8 cellular contexts compared by ENCODE assay signal in genomic region chr16:31869511-31870201, GRCh38. TPM values are rescaled to one million over a fixed set of nuclear protein-coding genes. Genes with fewer than 3 reads are reported as not detected.
DNase-seq lines count a peak whose midpoint lies in the region; ATAC-seq and TF ChIP-seq lines count a peak whose summit lies in the region.

No MANE protein-coding gene starts in this region.

- H3K27me3 ChIP-seq in ascending aorta: no peaks in the 10 kb centered on the region

- intact Hi-C loops in ascending aorta (cut with DNase I): loop anchor here (5.0 to 10.0 kb wide), 5 partner anchors 365 to 872 kb away; partner anchors contain the start of genes ARMC5 and RUSF1

- no peaks in the 10 kb centered on the region for H3K36me3 ChIP-seq in ascending aorta

- ATAC-seq in GM18511 (IDR thresholded peaks at IDR 0.05; ENCODE audit: unreplicated experiment) (peak; percentile 35), GM19452 (IDR thresholded peaks at IDR 0.05; ENCODE audit: unreplicated experiment) (no peak)

- DNase-seq in HK-2 (ENCODE audit: unreplicated experiment) (peak; percentile 40), SW480 (ENCODE audit: low spot score) (peak; percentile 39), ascending aorta (ENCODE audit: low spot score in 2 of 2) (peak; percentile 64 to 75), kidney tubule cell (ENCODE audit: low spot score) (peak; percentile 95), retina (no peak)
- DNase-seq in stimulated activated CD8-positive, alpha-beta memory T cell treated with anti-CD3 and anti-CD28 coated beads, Interleukin-4, amount 100 ng/mL, for 24 hours (ENCODE audit: low read depth): peak; percentile 47

- peaks cover 3 to 6% of the 10 kb centered on the region in 2 donors for H3K4me1 ChIP-seq in ascending aorta

- H3K27ac ChIP-seq in ascending aorta: peak overlapping the region in 1 of 2 donors; percentile 52

- no peak overlapping the region for H3K4me3 ChIP-seq in ascending aorta

- no peaks in the 10 kb centered on the region for H3K9me3 ChIP-seq in ascending aorta

- TF ChIP-seq CTCF in ascending aorta (IDR thresholded peaks at IDR 0.05): no peak

RNA-seq across cellular contexts. Expression of gene ZNF267, which starts 4.0 kb away (rescaled TPM):
- total RNA-seq in ascending aorta: 3.8 TPM
